Comparison of ENCODE assay signal across 9 cellular contexts in the genomic region with DNA sequence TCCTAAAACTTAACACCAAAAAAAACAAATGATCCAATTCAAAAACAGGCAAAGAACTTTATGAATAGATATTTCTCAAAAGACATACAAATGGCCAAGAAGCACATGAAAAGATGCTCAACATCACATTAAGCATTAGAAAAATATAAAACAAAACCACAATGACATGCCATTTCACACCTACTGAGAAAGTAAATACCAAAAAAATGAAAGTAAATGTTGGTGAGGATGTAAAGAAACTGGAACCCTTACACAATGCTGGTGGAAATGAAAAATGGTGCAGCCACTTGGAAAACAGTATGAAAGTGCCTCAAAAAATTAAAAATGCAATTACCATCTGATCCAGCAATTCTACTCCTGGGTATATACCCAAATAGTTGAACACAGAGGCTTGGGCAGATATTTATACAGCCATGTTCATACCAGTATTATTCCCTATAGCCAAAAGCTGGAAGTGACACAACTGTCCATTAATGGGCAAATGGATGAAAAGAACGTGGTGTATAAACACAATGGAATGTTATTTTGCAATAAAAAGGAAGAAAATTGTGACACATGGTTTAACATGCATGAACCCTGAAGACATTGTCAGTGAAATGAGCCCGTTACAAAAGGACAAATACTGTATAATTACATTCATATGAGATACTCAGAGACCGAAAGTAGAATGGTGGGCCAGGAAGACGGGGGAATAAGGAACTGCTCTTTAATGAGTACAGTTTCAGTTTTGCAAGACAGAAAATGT.
DNase-seq lines count a peak whose midpoint lies in the region; ATAC-seq and TF ChIP-seq lines count a peak whose summit lies in the region.
"Had no signal": no experiment of that assay in that cellular context is flagged by ENCODE, and none has a peak within 500 bp of the region (broad histone marks: within the 10 kb centered on the region; RNA-seq: fewer than 3 reads in every experiment).

No MANE protein-coding gene starts in this region.

- ATAC-seq in GM19467 (IDR thresholded peaks at IDR 0.05; ENCODE audit: unreplicated experiment) = peak; percentile 95
- peak; percentile 97 for ATAC-seq in HG03378 (IDR thresholded peaks at IDR 0.05; ENCODE audit: unreplicated experiment)

- peak overlapping the region; percentile 19 for H3K4me3 ChIP-seq in choroid plexus epithelial cell (ENCODE audit: low read depth, low read length)

- no peak for TF ChIP-seq CTCF in choroid plexus epithelial cell (conservative IDR thresholded peaks at IDR 0.05; ENCODE audit: low read depth, low read length)

- DNase-seq in AG08396 (ENCODE audit: low spot score) = peak; percentile 12
- DNase-seq in choroid plexus epithelial cell (ENCODE audit: low read depth) = peak; percentile 80
- DNase-seq in NCI-H446 treated with DMSO at 0.1 percent for 48 hours (lab: John Stamatoyannopoulos, UW) = no peak
- no peak for DNase-seq in midbrain (lab: John Stamatoyannopoulos, UW)
- DNase-seq in activated CD4-positive, alpha-beta T cell treated with anti-CD3 and anti-CD28 coated beads, Interleukin-2, amount 50 U/mL, for 4 hours = no peak
- no peak for DNase-seq in amygdala (lab: John Stamatoyannopoulos, UW)
- DNase-seq: AML-193 had no signal

Comparison
In these comparisons a context has a peak if more than half of its experiments do, and no peak if none do; other contexts are left out.
1. DNase-seq: peak in AG08396 (single experiment) and choroid plexus epithelial cell (single experiment); none in NCI-H446 treated with DMSO at 0.1 percent for 48 hours (single experiment), midbrain (single experiment), activated CD4-positive, alpha-beta T cell treated with anti-CD3 and anti-CD28 coated beads, Interleukin-2, amount 50 U/mL, for 4 hours (0 of 2) and amygdala (0 of 56).